Comparison of ENCODE assay signal across 23 cellular contexts in the genomic region with DNA sequence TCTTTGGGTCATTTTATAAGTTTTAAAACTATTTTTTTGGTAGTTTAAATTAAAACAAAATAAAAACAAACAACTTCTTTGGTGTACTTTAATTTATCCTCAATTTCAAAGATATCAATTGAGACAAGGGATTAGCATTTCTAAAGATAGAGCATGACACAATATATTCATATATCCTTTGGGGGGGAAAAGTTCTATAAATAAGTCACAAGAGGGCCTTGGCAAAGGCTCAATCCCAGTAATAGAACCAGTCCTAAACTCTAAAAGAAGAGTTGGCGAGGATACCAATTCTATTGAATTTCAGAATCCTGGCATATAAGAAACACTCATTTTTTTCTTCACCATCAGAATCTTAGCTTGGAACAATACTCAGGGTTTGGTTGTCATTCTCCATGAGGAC.
"Had no signal": no experiment of that assay in that cellular context is flagged by ENCODE, and none has a peak within 500 bp of the region (broad histone marks: within the 10 kb centered on the region; RNA-seq: fewer than 3 reads in every experiment).

No MANE protein-coding gene starts in this region.

- H3K27me3 ChIP-seq: MG63, Peyer's patch had no signal

- H3K9me3 ChIP-seq: MG63, Peyer's patch had no signal

- H3K4me3 ChIP-seq: MG63, Peyer's patch had no signal

- H3K27ac ChIP-seq: Peyer's patch, RWPE1 had no signal

- ATAC-seq: activated CD8-positive, alpha-beta T cell treated with anti-CD3 and anti-CD28 coated beads, Interleukin-2, amount 10 ng/mL, durations not matched to agents 7 days and 5 days; T-helper 17 cell had no signal

- DNase-seq: activated CD4-positive, alpha-beta T cell treated with anti-CD3 and anti-CD28 coated beads for 48 hours; activated CD4-positive, alpha-beta T cell treated with anti-CD3 and anti-CD28 coated beads, Interleukin-2, amount 50 U/mL, for 4 hours; activated CD4-positive, CD25-positive, alpha-beta regulatory T cell treated with anti-CD3 and anti-CD28 coated beads, Interleukin-2, amount 50 U/mL, for 72 hours; activated CD8-positive, alpha-beta memory T cell treated with anti-CD3 and anti-CD28 coated beads, Interleukin-2, amount 50 U/mL, for 48 hours; activated CD8-positive, alpha-beta T cell treated with anti-CD3 and anti-CD28 coated beads, Interleukin-2, amount 10 ng/mL, durations not matched to agents 7 days and 5 days; activated effector memory CD4-positive, alpha-beta T cell treated with Interleukin-2 at 50 U/mL for 16 hours; activated naive CD4-positive, alpha-beta T cell; activated T-cell treated with anti-CD3 and anti-CD28 coated beads, Interleukin-2, amount 50 U/mL, for 1 hour; aorta; MG63; MV-4-11; NCI-H1417 treated with DMSO at 0.1 percent for 48 hours; NCI-H1694; NCI-H2029; NCI-H2107; NCI-H2171 treated with DMSO at 0.1 percent for 48 hours; NCI-H226; NCI-H510A; Peyer's patch; SHP77 treated with DMSO at 0.1 percent for 48 hours; T-helper 17 cell; T-helper 9 cell had no signal

- H3K36me3 ChIP-seq: MG63, Peyer's patch had no signal

- H3K4me1 ChIP-seq: Peyer's patch had no signal
